9 cellular contexts compared by ENCODE assay signal in genomic region chr4:10298681-10299080, GRCh38.
"Had no signal": no experiment of that assay in that cellular context is flagged by ENCODE, and none has a peak within 500 bp of the region (broad histone marks: within the 10 kb centered on the region; RNA-seq: fewer than 3 reads in every experiment).

No MANE protein-coding gene starts in this region.

- FAIRE-seq: H54 had no signal

- H3K9ac ChIP-seq: GM23248 had no signal

- H3K36me3 ChIP-seq: HAP-1 had no signal

- H3K4me3 ChIP-seq: GM23248, GM23338, HAP-1 had no signal

- H3K27ac ChIP-seq: GM23248 had no signal

- DNase-seq: GM23248, GOT3, H7, H9, HCEC 1CT, HFFc6 had no signal

- H3K9me3 ChIP-seq: HAP-1 had no signal

- H3K4me1 ChIP-seq: HAP-1 had no signal

- H3K4me2 ChIP-seq: GM23338 had no signal

- H2AFZ ChIP-seq: GM23248 had no signal
